ENCODE assay signal across 12 cellular contexts in the genomic region with DNA sequence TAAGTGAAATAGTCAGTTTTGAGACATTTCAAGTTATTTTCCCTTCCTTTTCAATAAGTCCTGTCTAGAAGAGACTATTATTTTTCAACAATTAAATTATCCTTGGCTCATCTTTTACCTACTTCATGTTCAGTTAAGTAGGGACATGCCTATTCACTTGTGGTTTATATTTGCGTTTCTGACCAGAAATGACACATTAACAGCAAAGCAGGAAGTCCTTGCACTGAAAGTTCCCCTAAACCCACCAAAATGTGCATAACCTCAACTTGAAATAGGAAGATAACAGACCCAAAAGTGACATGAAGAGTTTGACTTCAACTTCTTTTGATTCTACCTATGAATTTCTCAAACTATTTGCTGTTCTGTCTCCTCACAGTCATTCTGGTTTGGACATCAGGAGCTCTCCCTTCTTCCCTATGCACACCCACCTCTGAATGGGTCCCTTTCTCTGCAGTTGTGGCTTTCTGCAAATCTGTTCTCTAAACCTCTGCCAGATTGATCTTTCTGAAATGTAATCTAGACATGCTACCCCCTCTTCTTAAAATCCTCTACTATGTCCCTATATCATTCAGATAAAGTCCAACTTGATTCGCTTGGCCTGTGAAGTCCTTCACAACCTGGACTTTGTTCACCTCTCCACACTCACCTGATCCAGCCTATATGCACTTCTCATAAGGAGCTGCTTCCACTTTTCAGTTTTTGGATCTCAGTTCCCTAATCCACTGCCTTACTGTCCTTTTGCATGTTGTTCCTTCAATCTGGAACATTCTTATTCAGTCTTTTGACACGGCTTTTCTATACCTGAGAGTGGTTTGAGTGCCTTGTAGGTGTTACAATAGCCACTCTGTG.
DNase-seq lines count a peak whose midpoint lies in the region; ATAC-seq, FAIRE-seq and TF ChIP-seq lines count a peak whose summit lies in the region.
"Had no signal": no experiment of that assay in that cellular context is flagged by ENCODE, and none has a peak within 500 bp of the region (broad histone marks: within the 10 kb centered on the region; RNA-seq: fewer than 3 reads in every experiment).

No MANE protein-coding gene starts in this region.

- no peak for TF ChIP-seq CTCF in uterus (IDR thresholded peaks at IDR 0.05)

- H3K9me3 ChIP-seq in uterus = no peaks in the 10 kb centered on the region

- no peaks in the 10 kb centered on the region for H3K36me3 ChIP-seq in uterus

- ATAC-seq in GM19452 (IDR thresholded peaks at IDR 0.05; ENCODE audit: unreplicated experiment) (peak; percentile 97), HG02870 (IDR thresholded peaks at IDR 0.05; ENCODE audit: unreplicated experiment) (peak; percentile 75), HG03565 (IDR thresholded peaks at IDR 0.05; ENCODE audit: unreplicated experiment) (peak; percentile 87)

- H3K27me3 ChIP-seq in uterus = no peaks in the 10 kb centered on the region

- no peak overlapping the region for H3K4me3 ChIP-seq in uterus

- no peaks in the 10 kb centered on the region for H3K4me1 ChIP-seq in uterus

- DNase-seq in GM12891 (ENCODE audit: insufficient read length, low spot score) (no peak), NCI-H345 (lab: John Stamatoyannopoulos, UW) (no peak), HCEC 1CT (no peak), uterus (no peak)
- no peak for DNase-seq in effector CD8-positive, alpha-beta T cell (lab: John Stamatoyannopoulos, UW)
- DNase-seq: activated CD8-positive, alpha-beta memory T cell treated with anti-CD3 and anti-CD28 coated beads, Interleukin-2, amount 50 U/mL, for 48 hours; NCI-H1048; stimulated activated naive CD4-positive, alpha-beta T cell treated with Interleukin-2 at 50 U/mL for 16 hours had no signal

- H3K27ac ChIP-seq in uterus = no peak overlapping the region

- intact Hi-C loops in uterus (cut with DNase I; ENCODE audit: low total_unique reads) = no loop called here

- no peak for TF ChIP-seq POLR2A in GM12891 (IDR thresholded peaks at IDR 0.05; ENCODE audit: low read depth, low read length)
- no peak for TF ChIP-seq POLR2A in uterus (IDR thresholded peaks at IDR 0.05)

- FAIRE-seq in GM12891 (lab: Jason Lieb, UNC) = no peak
- FAIRE-seq: endometrium had no signal

TF ChIP-seq in GM12891, 5 proteins besides CTCF, POLR2A, EP300 and RAD21:
- TF ChIP-seq PAX5 (IDR thresholded peaks at IDR 0.05; ENCODE audit: insufficient read depth, low read length, severe bottlenecking) (no peak), POLR2AphosphoS5 (IDR thresholded peaks at IDR 0.05; ENCODE audit: low read depth, low read length) (no peak), SPI1 (IDR thresholded peaks at IDR 0.05; ENCODE audit: low read depth, low read length) (peak; percentile 15; the same call in 1 of the 2 replicates), TAF1 (IDR thresholded peaks at IDR 0.05; ENCODE audit: low read depth, low read length) (no peak), POU2F2 (IDR thresholded peaks at IDR 0.05; ENCODE audit: low read depth, low read length) (no peak)
